ENCODE assay signal across 9 cellular contexts in the genomic region with DNA sequence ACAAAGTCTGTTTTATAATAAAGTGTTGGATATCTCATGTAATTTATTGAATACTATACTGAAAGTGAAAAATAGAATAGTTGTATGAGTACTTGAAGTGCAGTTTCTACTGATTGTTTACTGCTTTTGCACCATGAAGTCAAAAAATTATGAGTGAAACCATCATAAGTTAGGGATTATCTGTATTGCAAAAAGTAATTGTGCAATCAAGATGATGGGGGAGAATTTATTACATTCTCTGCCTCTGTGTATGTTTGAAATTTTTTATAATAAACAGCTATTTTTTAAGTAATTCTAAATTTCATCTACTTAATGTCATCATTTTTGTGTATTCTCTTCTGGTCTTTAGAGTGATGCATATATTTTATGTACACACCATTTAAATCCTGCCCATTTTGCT. TPM values are rescaled to one million over a fixed set of nuclear protein-coding genes. Genes with fewer than 3 reads are reported as not detected.
"Had no signal": no experiment of that assay in that cellular context is flagged by ENCODE, and none has a peak within 500 bp of the region (broad histone marks: within the 10 kb centered on the region; RNA-seq: fewer than 3 reads in every experiment).

No MANE protein-coding gene starts in this region.

- ATAC-seq: GM12878 had no signal

- FAIRE-seq: G401.6, GM12878, GM12891, GM12892, GM18507, GM19239 had no signal

- H3K4me3 ChIP-seq: GM12878 had no signal

- DNase-seq: GDM1, GF-D8 had no signal

RNA-seq across cellular contexts. Expression of a gene that starts 47.2 kb away (rescaled TPM):
- total RNA-seq: G401 had no signal
